Comparison of ENCODE assay signal across 18 cellular contexts in genomic region chr18:76412010-76412817, GRCh38.
DNase-seq lines count a peak whose midpoint lies in the region; ATAC-seq, FAIRE-seq and TF ChIP-seq lines count a peak whose summit lies in the region.
"Had no signal": no experiment of that assay in that cellular context is flagged by ENCODE, and none has a peak within 500 bp of the region (broad histone marks: within the 10 kb centered on the region; RNA-seq: fewer than 3 reads in every experiment).

No MANE protein-coding gene starts in this region.

- TF ChIP-seq CTCF in astrocyte (IDR thresholded peaks at IDR 0.05; ENCODE audit: insufficient read depth, low read depth, low read length) (no peak), transverse colon (IDR thresholded peaks at IDR 0.05) (no peak)

- TF ChIP-seq POLR2A in transverse colon (IDR thresholded peaks at IDR 0.05), result no peak

- H3K4me2 ChIP-seq in GM23248 (ENCODE audit: unreplicated experiment) (peak overlapping the region; percentile 61), astrocyte (ENCODE audit: low read length) (peak overlapping the region; percentile 64)
- H3K4me2 ChIP-seq: SK-N-SH had no signal

- H3F3A ChIP-seq in GM23248 (ENCODE audit: insufficient read depth), result peaks cover 13% of the 10 kb centered on the region; the same call in 1 of the 2 replicates

- no peak overlapping the region for H3K4me3 Mint-ChIP-seq in astrocyte (ENCODE audit: unreplicated experiment)
- H3K4me3 Mint-ChIP-seq: activated CD8-positive, alpha-beta T cell treated with anti-CD3 and anti-CD28 coated beads for 36 hours; CD4-positive, alpha-beta memory T cell had no signal

- in situ Hi-C loops in GM23248 (cut with MboI), result no loop called here
- in situ Hi-C loops in transverse colon (cut with MboI; ENCODE audit: low pct_ligation_motif_present in 1 of 4, low pct_unique_long_range_greater_than_20kb in 1 of 4, low sequenced_read_pairs in 3 of 4), result no loop called here

- no peak for TF ChIP-seq EP300 in transverse colon (IDR thresholded peaks at IDR 0.05; ENCODE audit: low read depth)

- no peaks in the 10 kb centered on the region for H3K36me3 ChIP-seq in GM23248 (ENCODE audit: low read depth)
- H3K36me3 ChIP-seq in astrocyte (ENCODE audit: insufficient read depth, low read length), result no peaks in the 10 kb centered on the region
- H3K36me3 ChIP-seq in transverse colon, result no peaks in the 10 kb centered on the region
- H3K36me3 ChIP-seq: gastrocnemius medialis, stomach had no signal

- peak; percentile 73 for DNase-seq in GM23248
- DNase-seq in astrocyte (ENCODE audit: low read depth), result peak; percentile 71
- peak; percentile 42 for DNase-seq in kidney tubule cell (ENCODE audit: low spot score)
- DNase-seq in transverse colon, result peak; percentile 9
- DNase-seq in GM19238 (ENCODE audit: insufficient read length, low spot score), result no peak
- no peak for DNase-seq in COR-L47 (lab: John Stamatoyannopoulos, UW)
- no peak for DNase-seq in mesenteric fat pad (ENCODE audit: low spot score)
- DNase-seq: activated CD8-positive, alpha-beta T cell treated with anti-CD3 and anti-CD28 coated beads for 36 hours; CD4-positive, alpha-beta memory T cell; effector CD8-positive, alpha-beta T cell; gastrocnemius medialis; NCI-H1694 treated with DMSO at 0.1 percent for 48 hours; SK-N-SH; stimulated activated CD4-positive, alpha-beta T cell treated with anti-CD3 and anti-CD28 coated beads, Interleukin-12 subunit alpha, Interleukin-12 subunit beta, amount 100 ng/mL, for 4 hours; stomach had no signal

- H3K36me3 Mint-ChIP-seq in astrocyte (ENCODE audit: low read depth, unreplicated experiment), result peaks cover 6% of the 10 kb centered on the region
- H3K36me3 Mint-ChIP-seq: CD4-positive, alpha-beta memory T cell had no signal

- H3K9ac ChIP-seq in GM23248, result no peak overlapping the region
- H3K9ac ChIP-seq in astrocyte (ENCODE audit: low read length), result peak overlapping the region; percentile 5
- H3K9ac ChIP-seq: SK-N-SH had no signal

- H3K27ac ChIP-seq in GM23248 (peak overlapping the region; percentile 34), astrocyte (ENCODE audit: low read depth, low read length) (no peak overlapping the region), transverse colon (peak overlapping the region in 1 of 4 donors; percentile 1)
- H3K27ac ChIP-seq: gastrocnemius medialis, stomach had no signal

- peaks cover 38% of the 10 kb centered on the region for H3K4me1 ChIP-seq in GM23248 (ENCODE audit: insufficient read depth)
- H3K4me1 ChIP-seq in astrocyte (ENCODE audit: insufficient read depth, low read length), result peaks cover 16% of the 10 kb centered on the region
- H3K4me1 ChIP-seq in transverse colon, result peaks cover 0 to 22% (median 4%) of the 10 kb centered on the region in 4 donors

- H3K79me2 ChIP-seq in GM23248 (ENCODE audit: insufficient read depth) (peaks cover 97% of the 10 kb centered on the region), astrocyte (ENCODE audit: insufficient read depth, low read length) (peaks cover 75% of the 10 kb centered on the region)

- WGBS in GM23248 (ENCODE audit: low coverage in 1 of 2, low lambda C conversion rate in 2 of 2, missing lambda C conversion rate in 2 of 2), 2 experiments, result 41% methylated on average over 21 of the region's 21 CpGs
- WGBS in transverse colon (ENCODE audit: low coverage in 1 of 2), 2 donors, result 80 to 82% methylated on average over 2 to 21 of the region's 21 CpGs

- FAIRE-seq in astrocyte (lab: Jason Lieb, UNC), result peak; percentile 26
- FAIRE-seq: bronchial epithelial cell, G401.6 had no signal

- no peak for ATAC-seq in GM18498 (IDR thresholded peaks at IDR 0.05; ENCODE audit: unreplicated experiment)
- ATAC-seq: activated CD8-positive, alpha-beta T cell treated with anti-CD3 and anti-CD28 coated beads for 36 hours; gastrocnemius medialis had no signal

- H3K27me3 Mint-ChIP-seq in astrocyte (ENCODE audit: low read depth, unreplicated experiment), result no peaks in the 10 kb centered on the region
- H3K27me3 Mint-ChIP-seq: activated CD8-positive, alpha-beta T cell treated with anti-CD3 and anti-CD28 coated beads for 36 hours had no signal

- H3K27me3 ChIP-seq in GM23248 (replicated peaks; ENCODE audit: insufficient read depth), result no peaks in the 10 kb centered on the region
- H3K27me3 ChIP-seq in astrocyte (ENCODE audit: insufficient read depth, low read length), result no peaks in the 10 kb centered on the region
- no peaks in the 10 kb centered on the region for H3K27me3 ChIP-seq in transverse colon
- H3K27me3 ChIP-seq: gastrocnemius medialis, stomach had no signal

- H3K9me3 ChIP-seq in GM23248 (ENCODE audit: low read depth) (no peaks in the 10 kb centered on the region), astrocyte (ENCODE audit: insufficient read depth, low read depth, low read length) (no peaks in the 10 kb centered on the region), transverse colon (no peaks in the 10 kb centered on the region)
- H3K9me3 ChIP-seq: gastrocnemius medialis, SK-N-SH, stomach had no signal

- intact Hi-C loops in transverse colon (cut with DNase I; ENCODE audit: low total_unique reads), result loop anchor here (5.0 kb wide), 1 partner anchor 585 kb away; no protein-coding TSS in a partner anchor

- no peaks in the 10 kb centered on the region for H3K9me3 Mint-ChIP-seq in astrocyte (ENCODE audit: unreplicated experiment)
- H3K9me3 Mint-ChIP-seq: activated CD8-positive, alpha-beta T cell treated with anti-CD3 and anti-CD28 coated beads for 36 hours had no signal

- H3K4me3 ChIP-seq in GM23248 (peak overlapping the region; percentile 32; the same call in 1 of the 2 replicates), astrocyte (ENCODE audit: insufficient read depth, low read depth, low read length) (no peak overlapping the region), transverse colon (no peak overlapping the region)
- H3K4me3 ChIP-seq: gastrocnemius medialis, stomach had no signal

- H4K20me1 ChIP-seq in GM23248 (ENCODE audit: insufficient read depth) (no peaks in the 10 kb centered on the region), astrocyte (ENCODE audit: insufficient read depth, low read length) (peaks cover 80% of the 10 kb centered on the region)

- no peaks in the 10 kb centered on the region for H3K9me2 ChIP-seq in GM23248 (ENCODE audit: insufficient read depth)
- H3K9me2 ChIP-seq: SK-N-SH had no signal

- H2AFZ ChIP-seq in GM23248, result no peak overlapping the region
- no peak overlapping the region for H2AFZ ChIP-seq in astrocyte (ENCODE audit: low read depth, low read length)

- H3K4me1 Mint-ChIP-seq in astrocyte (ENCODE audit: low read depth, unreplicated experiment), result peaks cover 27% of the 10 kb centered on the region

- peak overlapping the region; percentile 26 for H3K27ac Mint-ChIP-seq in astrocyte (ENCODE audit: unreplicated experiment)
- H3K27ac Mint-ChIP-seq: activated CD8-positive, alpha-beta T cell treated with anti-CD3 and anti-CD28 coated beads for 36 hours had no signal

Comparison
In these comparisons a context has a peak if more than half of its experiments do, and no peak if none do; other contexts are left out.
1. DNase-seq: peak in GM23248 (single experiment), astrocyte (single experiment), kidney tubule cell (single experiment) and transverse colon (single experiment); none in GM19238 (single experiment), COR-L47 (single experiment) and mesenteric fat pad (single experiment).